8 cellular contexts compared by ENCODE assay signal in the genomic region with DNA sequence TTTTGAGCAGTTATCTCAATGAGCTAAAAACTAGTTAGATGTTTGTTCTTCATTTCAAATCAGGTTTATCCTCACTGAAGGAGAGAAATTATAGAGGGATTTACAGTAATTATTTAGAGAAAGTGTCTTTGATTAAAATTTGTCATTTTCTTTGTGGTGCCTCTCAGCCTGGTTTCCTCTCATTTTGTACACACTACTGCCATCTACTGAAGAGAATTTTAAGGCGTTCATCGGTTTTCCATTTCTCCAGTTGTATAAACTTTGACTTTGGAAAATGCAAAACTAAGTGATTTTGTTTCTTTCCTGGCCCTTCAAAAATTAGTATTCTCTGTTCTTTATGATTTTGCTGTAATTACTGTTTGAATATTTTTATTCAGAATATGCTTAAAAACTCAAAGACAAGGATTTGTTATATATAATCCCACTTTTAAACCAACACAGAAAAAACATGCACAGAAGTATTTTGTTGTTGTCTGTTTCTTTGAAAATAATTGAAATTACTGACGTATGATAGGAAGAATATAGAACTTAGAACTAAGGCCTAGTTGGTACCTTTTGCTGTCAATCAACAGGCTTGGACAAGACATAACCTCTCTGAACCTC. TPM values are rescaled to one million over a fixed set of nuclear protein-coding genes. Genes with fewer than 3 reads are reported as not detected.
DNase-seq lines count a peak whose midpoint lies in the region; ATAC-seq and TF ChIP-seq lines count a peak whose summit lies in the region.

No MANE protein-coding gene starts in this region.

- H3K4me3 ChIP-seq in GM12864 (ENCODE audit: low read depth, low read length) (no peak overlapping the region), PC-3 (ENCODE audit: low read length) (no peak overlapping the region), esophagus muscularis mucosa (no peak overlapping the region)

- no peaks in the 10 kb centered on the region for H4K20me1 ChIP-seq in PC-3 (ENCODE audit: low read length)

- H3K9me2 ChIP-seq in PC-3 (replicated peaks; ENCODE audit: low read length), result no peaks in the 10 kb centered on the region

- no peak for TF ChIP-seq POLR2A in esophagus muscularis mucosa (IDR thresholded peaks at IDR 0.05; ENCODE audit: low read depth)

- no peak overlapping the region for H3K9ac ChIP-seq in PC-3 (ENCODE audit: low read length)

- no peaks in the 10 kb centered on the region for H3F3A ChIP-seq in PC-3 (ENCODE audit: low read length, unreplicated experiment)

- no TSS peak for BruUV-seq in PC-3 (replicated peaks; lab: Mats Ljungman, UMichigan)

- POLR2A ChIA-PET in PC-3 (lab: Charles Lee; ENCODE audit: unreplicated experiment), result no interaction called here

- H3K27ac ChIP-seq in 22Rv1 (no peak overlapping the region), PC-3 (ENCODE audit: low read length) (no peak overlapping the region), esophagus muscularis mucosa (replicated peaks in 1 of 4) (no peak overlapping the region)

- intact Hi-C loops in PC-3 (cut with micrococcal nuclease) (loop anchor here (1.0 to 2.0 kb wide), 3 partner anchors 458 to 558 kb away; no protein-coding TSS in a partner anchor), esophagus muscularis mucosa (cut with DNase I) (loop anchor here (5.0 kb wide), 1 partner anchor 560 kb away; no protein-coding TSS in a partner anchor)

- CTCF ChIA-PET in PC-3 (lab: Charles Lee), result no interaction called here

- H3K36me3 ChIP-seq in PC-3 (ENCODE audit: low read depth, low read length) (no peaks in the 10 kb centered on the region; the same call in 1 of the 2 replicates), esophagus muscularis mucosa (no peaks in the 10 kb centered on the region)

- H3K9me3 ChIP-seq in PC-3 (ENCODE audit: low read length) (no peaks in the 10 kb centered on the region), esophagus muscularis mucosa (no peaks in the 10 kb centered on the region)

- WGBS in esophagus muscularis mucosa, result 22% methylated on average over 3 of the region's 3 CpGs

- no peak for DNase-seq in GM12864 (ENCODE audit: low read depth)
- DNase-seq in PC-3, result peak; percentile 61
- no peak for DNase-seq in esophagus muscularis mucosa (ENCODE audit: extremely low spot score)
- peak; percentile 50 for DNase-seq in renal cortical epithelial cell (ENCODE audit: low read depth)
- no peak for DNase-seq in NCI-H524 treated with DMSO at 0.1 percent for 48 hours (lab: John Stamatoyannopoulos, UW)

- H3K27me3 ChIP-seq in PC-3 (ENCODE audit: low read length) (no peaks in the 10 kb centered on the region), esophagus muscularis mucosa (no peaks in the 10 kb centered on the region)

- TF ChIP-seq CTCF in 22Rv1 (IDR thresholded peaks at IDR 0.05), result peak; percentile 80
- TF ChIP-seq CTCF in GM12864 (IDR thresholded peaks at IDR 0.05; ENCODE audit: low read depth, low read length, missing control alignments), result peak; percentile 20
- peak; percentile 70 for TF ChIP-seq CTCF in PC-3 (conservative IDR thresholded peaks at IDR 0.05; ENCODE audit: low read depth, low read length)
- TF ChIP-seq CTCF in esophagus muscularis mucosa (IDR thresholded peaks at IDR 0.05), result peak; percentile 56 to 62 (median 59)

- ATAC-seq in PC-3 (no peak; the same call in 1 of the 2 replicates), GM21528 (IDR thresholded peaks at IDR 0.05; ENCODE audit: low FRiP score, unreplicated experiment) (no peak), GM19324 (IDR thresholded peaks at IDR 0.05; ENCODE audit: low FRiP score, unreplicated experiment) (no peak)

- no peaks in the 10 kb centered on the region for H3K79me2 ChIP-seq in PC-3 (ENCODE audit: low read length)

- H3K4me1 ChIP-seq in PC-3 (ENCODE audit: insufficient read depth, low read length), result no peaks in the 10 kb centered on the region
- H3K4me1 ChIP-seq in esophagus muscularis mucosa, result peaks cover 0 to 14% (median 4%) of the 10 kb centered on the region in 4 donors

- H2AFZ ChIP-seq in PC-3 (ENCODE audit: low read length), result 0 out of 2 replicates have a peak overlapping the region, but pooled peaks have one; percentile 22

- no peak for TF ChIP-seq EP300 in esophagus muscularis mucosa (IDR thresholded peaks at IDR 0.05)

- H3K4me2 ChIP-seq in PC-3 (ENCODE audit: low read length), result no peak overlapping the region

RNA-seq across cellular contexts. Expression of gene ANXA3, which starts 34.4 kb away (rescaled TPM):
- 223 and 263 TPM in 2 replicates for total RNA-seq in PC-3 (2014; rRNA removed)
- total RNA-seq in esophagus muscularis mucosa, result 100 to 1,000 TPM in 3 of 4 donors, 10 to 100 TPM in 1; 98.4 to 216 (median 186) TPM
- 195 and 668 TPM in 2 replicates for total RNA-seq in renal cortical epithelial cell

Comparison
In these comparisons a context has a peak if more than half of its experiments do, and no peak if none do; other contexts are left out.
1. CTCF ChIP-seq: peak in every context shown above with its lines; median percentile 80 in 22Rv1; 70 in PC-3; 59 in esophagus muscularis mucosa; 20 in GM12864.
2. DNase-seq: peak in PC-3 (single experiment) and renal cortical epithelial cell (single experiment); none in GM12864 (single experiment), esophagus muscularis mucosa (single experiment) and NCI-H524 treated with DMSO at 0.1 percent for 48 hours (single experiment).